11 cellular contexts compared by ENCODE assay signal in genomic region chr12:70052931-70053497, GRCh38.
A peak's percentile ranks its signal among the peaks of the same experiment; 100 is the strongest.
DNase-seq lines count a peak whose midpoint lies in the region; ATAC-seq and TF ChIP-seq lines count a peak whose summit lies in the region.
"Had no signal": no experiment of that assay in that cellular context is flagged by ENCODE, and none has a peak within 500 bp of the region (broad histone marks: within the 10 kb centered on the region; RNA-seq: fewer than 3 reads in every experiment).

No MANE protein-coding gene starts in this region.

- no peak overlapping the region for H3K4me3 ChIP-seq in aorta (ENCODE audit: low read length in 2 of 2)
- no peak overlapping the region for H3K4me3 ChIP-seq in dorsolateral prefrontal cortex
- H3K4me3 ChIP-seq: BLaER1 had no signal

- H3K4me1 ChIP-seq in aorta (ENCODE audit: control insufficient read depth in 1 of 2, insufficient read depth in 2 of 2, low read length in 2 of 2), result peaks cover 0 to 2% of the 10 kb centered on the region in 2 donors
- H3K4me1 ChIP-seq: BLaER1 had no signal

- no peak for TF ChIP-seq CTCF in dorsolateral prefrontal cortex (IDR thresholded peaks at IDR 0.05 in 54 of 56, conservative IDR thresholded peaks at IDR 0.05 in 2 of 56; ENCODE audit: low read depth in 1 of 56, partially characterized antibody in 56 of 56)

- WGBS in aorta, 2 donors, result 35 to 37% methylated on average over 4 of the region's 4 CpGs

- ATAC-seq in Right ventricle myocardium inferior (peak; percentile 91), aorta (ENCODE audit: low FRiP score) (peak; percentile 92)

- no peaks in the 10 kb centered on the region for H3K9me3 ChIP-seq in aorta (ENCODE audit: control insufficient read depth, low read length)
- H3K9me3 ChIP-seq: BLaER1 had no signal

- intact Hi-C loops in Right ventricle myocardium inferior (cut with DNase I), result no loop called here
- intact Hi-C loops in cardiac septum (cut with DNase I), result loop anchor here (10.0 kb wide), 1 partner anchor 48 kb away; no protein-coding TSS in a partner anchor
- intact Hi-C loops in aorta (cut with DNase I), result no loop called here
- intact Hi-C loops in dorsolateral prefrontal cortex (cut with DNase I), result no loop called here

- no peak overlapping the region for H3K27ac ChIP-seq in aorta (ENCODE audit: low read depth in 1 of 2, low read length in 2 of 2)
- H3K27ac ChIP-seq in dorsolateral prefrontal cortex, result no peak overlapping the region
- H3K27ac ChIP-seq: BLaER1 had no signal

- H3K27me3 ChIP-seq in aorta (ENCODE audit: control insufficient read depth in 1 of 2, insufficient read depth in 2 of 2, low read length in 1 of 2) (no peaks in the 10 kb centered on the region), dorsolateral prefrontal cortex (no peaks in the 10 kb centered on the region)
- H3K27me3 ChIP-seq: BLaER1 had no signal

- H3K36me3 ChIP-seq in aorta (ENCODE audit: control insufficient read depth in 1 of 2, insufficient read depth in 2 of 2, low read length in 1 of 2), result no peaks in the 10 kb centered on the region
- H3K36me3 ChIP-seq: BLaER1 had no signal

- no peak for DNase-seq in Right ventricle myocardium inferior (ENCODE audit: missing footprints)
- DNase-seq in cardiac septum (ENCODE audit: low spot score), result no peak
- DNase-seq in amniotic epithelial cell (ENCODE audit: low read depth), result peak; percentile 95
- DNase-seq in iris pigment epithelial cell (ENCODE audit: low read depth), result peak; percentile 91
- DNase-seq in aorta, result no peak
- DNase-seq in dorsolateral prefrontal cortex, result no peak
- no peak for DNase-seq in midbrain (lab: John Stamatoyannopoulos, UW)
- DNase-seq in NCI-H510A (lab: John Stamatoyannopoulos, UW), result no peak
- DNase-seq: activated CD8-positive, alpha-beta memory T cell treated with anti-CD3 and anti-CD28 coated beads for 24 hours; NCI-H2081 had no signal

Comparison
In these comparisons a context has a peak if more than half of its experiments do, and no peak if none do; other contexts are left out.
1. DNase-seq: peak in amniotic epithelial cell (single experiment) and iris pigment epithelial cell (single experiment); none in Right ventricle myocardium inferior (single experiment), cardiac septum (single experiment), aorta (0 of 2), dorsolateral prefrontal cortex (0 of 10), midbrain (single experiment) and NCI-H510A (single experiment).